In the genomic region with DNA sequence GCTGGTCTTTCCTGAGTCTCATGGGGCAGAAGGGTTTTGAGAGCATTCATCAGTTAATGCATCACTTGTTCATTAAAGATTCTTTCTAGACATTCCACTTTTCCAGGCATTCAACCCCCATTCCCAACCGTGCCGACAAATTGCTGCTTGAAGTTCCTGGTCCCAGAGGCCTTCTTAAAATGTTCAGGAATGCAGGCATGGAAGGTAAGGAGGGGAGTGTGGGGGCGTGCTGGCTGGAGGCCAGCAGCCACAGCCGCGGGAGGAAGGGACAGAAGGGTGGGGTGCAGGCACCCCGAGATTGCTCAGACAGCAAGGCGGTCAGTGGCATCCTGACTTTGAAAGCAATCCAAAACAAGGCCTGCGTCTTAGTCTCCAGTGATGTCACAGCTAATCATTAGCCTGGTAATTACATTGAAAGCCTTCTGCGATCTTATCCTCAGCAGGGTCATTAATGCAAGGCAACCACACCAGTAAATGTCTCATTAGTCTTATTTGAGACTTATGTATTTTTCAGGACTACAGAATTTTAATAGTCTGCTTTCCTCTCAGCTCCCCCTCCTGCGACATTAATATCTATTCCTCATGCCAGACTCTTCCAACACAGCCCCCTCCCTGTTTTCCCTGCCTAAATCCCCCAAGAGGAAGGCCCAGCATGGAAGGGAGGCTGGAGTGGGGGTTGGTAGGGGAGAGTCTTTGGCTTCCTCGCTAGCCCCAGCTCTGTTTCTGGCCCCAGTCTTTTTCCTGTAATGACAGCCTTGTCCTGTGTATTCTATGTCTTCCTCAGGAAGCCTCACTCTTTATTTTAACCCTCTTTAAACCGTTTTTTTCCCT, we compare ENCODE assay signal across 32 cellular contexts.
DNase-seq lines count a peak whose midpoint lies in the region; ATAC-seq and TF ChIP-seq lines count a peak whose summit lies in the region.
"Had no signal": no experiment of that assay in that cellular context is flagged by ENCODE, and none has a peak within 500 bp of the region (broad histone marks: within the 10 kb centered on the region; RNA-seq: fewer than 3 reads in every experiment).

No MANE protein-coding gene starts in this region.

- no peak overlapping the region for H3K4me3 ChIP-seq in CD8-positive, alpha-beta T cell (ENCODE audit: low read depth, low read length)
- H3K4me3 ChIP-seq: gastrocnemius medialis, hepatocyte, left ventricle myocardium inferior, pancreas had no signal

- H3K27me3 Mint-ChIP-seq in CD8-positive, alpha-beta T cell (ENCODE audit: low read depth) = peaks cover 3% of the 10 kb centered on the region
- H3K27me3 Mint-ChIP-seq: activated CD8-positive, alpha-beta T cell treated with anti-CD3 and anti-CD28 coated beads for 36 hours; activated naive CD8-positive, alpha-beta T cell treated with anti-CD3 and anti-CD28 coated beads for 36 hours had no signal

- intact Hi-C loops in CD8-positive, alpha-beta T cell (cut with DNase I, micrococcal nuclease) = no loop called here

- CTCF ChIA-PET in CD8-positive, alpha-beta T cell (lab: Charles Lee) = no interaction called here

- ATAC-seq in GM21360 (IDR thresholded peaks at IDR 0.05; ENCODE audit: unreplicated experiment) = no peak
- no peak for ATAC-seq in CD8-positive, alpha-beta T cell
- ATAC-seq: activated CD8-positive, alpha-beta T cell treated with anti-CD3 and anti-CD28 coated beads for 36 hours; gastrocnemius medialis; naive thymus-derived CD8-positive, alpha-beta T cell; pancreas; sciatic nerve had no signal

- no peaks in the 10 kb centered on the region for H3K27me3 ChIP-seq in CD8-positive, alpha-beta T cell (ENCODE audit: insufficient read depth, low read length)
- H3K27me3 ChIP-seq: pancreas had no signal

- POLR2A ChIA-PET in CD8-positive, alpha-beta T cell (lab: Charles Lee) = interaction anchor here (0.7 kb wide), 1 partner anchor 171 kb away, joined by 3 read pairs; no protein-coding TSS in a partner anchor

- H3K4me1 ChIP-seq in CD8-positive, alpha-beta T cell (ENCODE audit: insufficient read depth, low read length) = no peaks in the 10 kb centered on the region
- H3K4me1 ChIP-seq: gastrocnemius medialis, pancreas had no signal

- no peak overlapping the region for H3K4me3 Mint-ChIP-seq in CD8-positive, alpha-beta T cell
- H3K4me3 Mint-ChIP-seq: activated CD8-positive, alpha-beta T cell treated with anti-CD3 and anti-CD28 coated beads for 36 hours; activated naive CD8-positive, alpha-beta T cell treated with anti-CD3 and anti-CD28 coated beads for 36 hours; CD4-positive, alpha-beta memory T cell; H9; immature natural killer cell; naive thymus-derived CD8-positive, alpha-beta T cell; T-helper 1 cell treated with Interleukin-12 subunit alpha and Interleukin-12 subunit beta and Interleukin-4 antibody, amounts not matched to agents 30 μg/mL and 1 μg/mL, for 36 hours had no signal

- no peaks in the 10 kb centered on the region for H3K9me3 ChIP-seq in CD8-positive, alpha-beta T cell (ENCODE audit: low read length)
- H3K9me3 ChIP-seq: gastrocnemius medialis, left ventricle myocardium inferior, pancreas had no signal

- H3K36me3 ChIP-seq in CD8-positive, alpha-beta T cell (ENCODE audit: insufficient read depth, low read length) = no peaks in the 10 kb centered on the region
- H3K36me3 ChIP-seq: gastrocnemius medialis, left ventricle myocardium inferior, pancreas had no signal

- DNase-seq in D341Med (ENCODE audit: low spot score) (peak; percentile 68), NCI-H82 treated with DMSO at 0.1 percent for 48 hours (lab: John Stamatoyannopoulos, UW; ENCODE audit: unreplicated experiment) (peak; percentile 27), glomerular visceral epithelial cell (ENCODE audit: extremely low spot score) (peak; percentile 69), renal cortical epithelial cell (ENCODE audit: low read depth) (peak; percentile 26), midbrain (lab: John Stamatoyannopoulos, UW) (no peak)
- no peak for DNase-seq in stimulated activated naive CD4-positive, alpha-beta T cell treated with Interleukin-2 at 50 U/mL for 16 hours (lab: John Stamatoyannopoulos, UW)
- DNase-seq in CD8-positive, alpha-beta T cell = no peak
- DNase-seq: activated CD8-positive, alpha-beta T cell treated with anti-CD3 and anti-CD28 coated beads for 36 hours; activated effector memory CD4-positive, alpha-beta T cell treated with Interleukin-2 at 50 U/mL for 16 hours; activated naive CD8-positive, alpha-beta T cell treated with anti-CD3 and anti-CD28 coated beads for 36 hours; AML-193; aorta; caudate nucleus; CD4-positive, alpha-beta memory T cell; dermis blood vessel endothelial cell; gastrocnemius medialis; H9; immature natural killer cell; left ventricle myocardium inferior; naive thymus-derived CD8-positive, alpha-beta T cell; NCI-H1417; NCI-H2081; NCI-H345; NCI-H774; pancreas; RPMI8226; stimulated activated CD4-positive, alpha-beta T cell treated with anti-CD3 and anti-CD28 coated beads, Interleukin-15, amount 100 ng/mL, for 24 hours; stimulated activated naive CD4-positive, alpha-beta T cell had no signal

- H3K27ac Mint-ChIP-seq in CD8-positive, alpha-beta T cell = no peak overlapping the region
- H3K27ac Mint-ChIP-seq: activated CD8-positive, alpha-beta T cell treated with anti-CD3 and anti-CD28 coated beads for 36 hours; activated naive CD8-positive, alpha-beta T cell treated with anti-CD3 and anti-CD28 coated beads for 36 hours; CD4-positive, alpha-beta memory T cell; H9; immature natural killer cell; naive thymus-derived CD8-positive, alpha-beta T cell; T-helper 1 cell treated with Interleukin-12 subunit alpha and Interleukin-12 subunit beta and Interleukin-4 antibody, amounts not matched to agents 30 μg/mL and 1 μg/mL, for 36 hours had no signal

- no peak for TF ChIP-seq CTCF in CD8-positive, alpha-beta T cell (IDR thresholded peaks at IDR 0.05)

- H3K4me1 Mint-ChIP-seq in CD8-positive, alpha-beta T cell (ENCODE audit: low read depth) = no peaks in the 10 kb centered on the region
- H3K4me1 Mint-ChIP-seq: activated naive CD8-positive, alpha-beta T cell treated with anti-CD3 and anti-CD28 coated beads for 36 hours; CD4-positive, alpha-beta memory T cell; H9; immature natural killer cell; naive thymus-derived CD8-positive, alpha-beta T cell had no signal

- H3K9me3 Mint-ChIP-seq in CD8-positive, alpha-beta T cell = no peaks in the 10 kb centered on the region
- H3K9me3 Mint-ChIP-seq: activated CD8-positive, alpha-beta T cell treated with anti-CD3 and anti-CD28 coated beads for 36 hours; activated naive CD8-positive, alpha-beta T cell treated with anti-CD3 and anti-CD28 coated beads for 36 hours; H9; naive thymus-derived CD8-positive, alpha-beta T cell; T-helper 1 cell treated with Interleukin-12 subunit alpha and Interleukin-12 subunit beta and Interleukin-4 antibody, amounts not matched to agents 30 μg/mL and 1 μg/mL, for 36 hours had no signal

- H3K27ac ChIP-seq in CD8-positive, alpha-beta T cell (ENCODE audit: low read depth, low read length) = no peak overlapping the region
- H3K27ac ChIP-seq: gastrocnemius medialis, hepatocyte, left ventricle myocardium inferior, pancreas had no signal

- no peaks in the 10 kb centered on the region for H3K36me3 Mint-ChIP-seq in CD8-positive, alpha-beta T cell
- H3K36me3 Mint-ChIP-seq: activated naive CD8-positive, alpha-beta T cell treated with anti-CD3 and anti-CD28 coated beads for 36 hours; CD4-positive, alpha-beta memory T cell; naive thymus-derived CD8-positive, alpha-beta T cell had no signal

Comparison
In these comparisons a context has a peak if more than half of its experiments do, and no peak if none do; other contexts are left out.
1. DNase-seq: peak in D341Med (single experiment), NCI-H82 treated with DMSO at 0.1 percent for 48 hours (single experiment), glomerular visceral epithelial cell (single experiment) and renal cortical epithelial cell (single experiment); none in stimulated activated naive CD4-positive, alpha-beta T cell treated with Interleukin-2 at 50 U/mL for 16 hours (single experiment), CD8-positive, alpha-beta T cell (0 of 7) and midbrain (single experiment).